Comparison of ENCODE assay signal across 8 cellular contexts in the genomic region with DNA sequence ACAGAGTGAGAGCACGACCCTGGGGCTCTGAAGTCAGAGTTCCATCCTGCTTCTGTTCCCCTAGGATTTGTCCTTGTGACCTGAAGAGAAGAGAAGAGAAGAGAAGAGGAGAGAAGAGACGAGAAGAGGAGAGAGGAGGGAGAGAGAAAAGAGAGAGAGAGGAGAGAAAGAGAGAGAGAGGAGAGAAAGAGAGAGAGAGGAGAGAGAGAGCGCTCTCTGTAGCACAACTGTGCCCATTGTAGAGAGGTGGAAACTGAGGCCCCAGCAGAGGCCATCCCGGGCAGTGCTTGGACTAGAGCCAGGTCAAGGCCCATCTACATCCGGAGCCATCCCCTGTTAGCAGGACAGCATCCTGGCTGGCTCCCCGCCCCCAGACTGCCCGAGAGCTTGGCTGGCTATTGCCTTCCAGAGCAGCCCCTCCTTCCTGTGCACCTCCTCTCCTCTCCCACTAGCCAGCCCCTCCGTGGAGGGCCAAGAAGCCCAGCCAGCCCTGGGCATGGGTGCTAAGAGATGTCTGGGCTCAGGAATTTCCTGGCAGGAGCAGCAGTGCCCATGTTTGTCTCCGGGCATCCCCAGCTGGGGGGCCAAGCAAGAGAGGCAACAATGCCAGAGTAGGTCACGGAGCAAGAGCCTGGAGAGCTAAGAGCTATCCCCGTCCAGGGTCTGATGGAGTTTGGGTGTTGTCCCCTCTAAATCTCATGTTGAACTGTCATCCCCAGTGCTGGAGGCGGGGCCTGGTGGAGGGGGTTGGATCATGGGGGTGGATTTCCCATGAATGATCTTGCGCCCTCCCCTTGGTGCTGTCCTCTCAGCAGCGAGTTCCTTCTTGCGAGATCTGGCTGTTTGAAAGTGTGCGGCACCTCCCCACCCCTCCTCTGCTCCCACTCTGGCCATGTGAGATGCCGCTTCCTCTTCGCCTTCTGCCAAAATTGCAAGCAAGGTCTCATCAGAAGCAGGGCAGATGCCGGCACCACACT. TPM values are rescaled to one million over a fixed set of nuclear protein-coding genes. Genes with fewer than 3 reads are reported as not detected.
DNase-seq lines count a peak whose midpoint lies in the region; ATAC-seq and TF ChIP-seq lines count a peak whose summit lies in the region.

No MANE protein-coding gene starts in this region.

- intact Hi-C loops in dendritic cell treated with granulocyte-macrophage colony-stimulating factor and Interleukin-4, amounts not matched to agents 40 ng/mL and 50 ng/mL, for 4 days (cut with micrococcal nuclease): loop anchor here (2.0 kb wide), 1 partner anchor 18 kb away; the partner anchor contains the start of gene GPR55

- peaks cover 72% of the 10 kb centered on the region for H3K4me1 Mint-ChIP-seq in dendritic cell treated with granulocyte-macrophage colony-stimulating factor and Interleukin-4, amounts not matched to agents 40 ng/mL and 50 ng/mL, for 4 days (ENCODE audit: low read depth)
- H3K4me1 Mint-ChIP-seq in stimulated activated naive CD8-positive, alpha-beta T cell treated with anti-CD3 and anti-CD28 coated beads, Interleukin-15, amount 100 ng/mL, for 72 hours: peaks cover 77% of the 10 kb centered on the region

- no peaks in the 10 kb centered on the region for H3K9me3 Mint-ChIP-seq in dendritic cell treated with granulocyte-macrophage colony-stimulating factor and Interleukin-4, amounts not matched to agents 40 ng/mL and 50 ng/mL, for 4 days
- H3K9me3 Mint-ChIP-seq in stimulated activated naive CD8-positive, alpha-beta T cell treated with anti-CD3 and anti-CD28 coated beads, Interleukin-15, amount 100 ng/mL, for 72 hours: no peaks in the 10 kb centered on the region

- peaks cover 5% of the 10 kb centered on the region for H3K27me3 Mint-ChIP-seq in dendritic cell treated with granulocyte-macrophage colony-stimulating factor and Interleukin-4, amounts not matched to agents 40 ng/mL and 50 ng/mL, for 4 days
- H3K27me3 Mint-ChIP-seq in stimulated activated naive CD8-positive, alpha-beta T cell treated with anti-CD3 and anti-CD28 coated beads, Interleukin-15, amount 100 ng/mL, for 72 hours: no peaks in the 10 kb centered on the region

- peak; percentile 72 for TF ChIP-seq POLR2A in GM18505 (IDR thresholded peaks at IDR 0.05; ENCODE audit: borderline replicate concordance, extremely low read depth, insufficient read depth, insufficient read length)

- DNase-seq in LHCN-M2 (ENCODE audit: low read depth): peak; percentile 24
- DNase-seq in stimulated activated naive CD8-positive, alpha-beta T cell treated with anti-CD3 and anti-CD28 coated beads, Interleukin-15, amount 100 ng/mL, for 72 hours: peak; percentile 61 to 63
- no peak for DNase-seq in NCI-H2171 treated with DMSO at 0.1 percent for 48 hours (lab: John Stamatoyannopoulos, UW)
- DNase-seq in NCI-H1105 treated with DMSO at 0.1 percent for 48 hours (lab: John Stamatoyannopoulos, UW): no peak

- ATAC-seq in GM18505 (IDR thresholded peaks at IDR 0.05; ENCODE audit: unreplicated experiment) (peak; percentile 67), GM21717 (IDR thresholded peaks at IDR 0.05; ENCODE audit: unreplicated experiment) (peak; percentile 58), esophagus mucosa (no peak)
- ATAC-seq in stimulated activated naive CD8-positive, alpha-beta T cell treated with anti-CD3 and anti-CD28 coated beads, Interleukin-15, amount 100 ng/mL, for 72 hours: peak; percentile 75

- H3K27ac Mint-ChIP-seq in dendritic cell treated with granulocyte-macrophage colony-stimulating factor and Interleukin-4, amounts not matched to agents 40 ng/mL and 50 ng/mL, for 4 days: peak overlapping the region; percentile 86
- peak overlapping the region; percentile 9 to 97 for H3K27ac Mint-ChIP-seq in stimulated activated naive CD8-positive, alpha-beta T cell treated with anti-CD3 and anti-CD28 coated beads, Interleukin-15, amount 100 ng/mL, for 72 hours

- H3K4me3 Mint-ChIP-seq in dendritic cell treated with granulocyte-macrophage colony-stimulating factor and Interleukin-4, amounts not matched to agents 40 ng/mL and 50 ng/mL, for 4 days: peak overlapping the region; percentile 73
- peak overlapping the region; percentile 73 to 82 for H3K4me3 Mint-ChIP-seq in stimulated activated naive CD8-positive, alpha-beta T cell treated with anti-CD3 and anti-CD28 coated beads, Interleukin-15, amount 100 ng/mL, for 72 hours

- peaks cover 7% of the 10 kb centered on the region for H3K36me3 Mint-ChIP-seq in dendritic cell treated with granulocyte-macrophage colony-stimulating factor and Interleukin-4, amounts not matched to agents 40 ng/mL and 50 ng/mL, for 4 days (ENCODE audit: low read depth)

RNA-seq across cellular contexts. Expression of gene GPR55, which starts 18.2 kb away (rescaled TPM):
- total RNA-seq in LHCN-M2 (2014; rRNA removed) (not detected in 2 replicates), esophagus mucosa (0.20 TPM)
- polyA plus RNA-seq in LHCN-M2 (2012): not detected

RNA-seq across cellular contexts. Expression of gene SPATA3, which starts 52.7 kb away (rescaled TPM):
- not detected in 2 replicates for total RNA-seq in LHCN-M2 (2014; rRNA removed)
- polyA plus RNA-seq in LHCN-M2 (2012): not detected
- total RNA-seq in esophagus mucosa: not detected

Comparison
In these comparisons a context has a peak if more than half of its experiments do, and no peak if none do; other contexts are left out.
1. DNase-seq: peak in LHCN-M2 (single experiment) and stimulated activated naive CD8-positive, alpha-beta T cell treated with anti-CD3 and anti-CD28 coated beads, Interleukin-15, amount 100 ng/mL, for 72 hours (2 of 2); none in NCI-H2171 treated with DMSO at 0.1 percent for 48 hours (single experiment) and NCI-H1105 treated with DMSO at 0.1 percent for 48 hours (single experiment).